Comparison of ENCODE assay signal across 10 cellular contexts in the genomic region with DNA sequence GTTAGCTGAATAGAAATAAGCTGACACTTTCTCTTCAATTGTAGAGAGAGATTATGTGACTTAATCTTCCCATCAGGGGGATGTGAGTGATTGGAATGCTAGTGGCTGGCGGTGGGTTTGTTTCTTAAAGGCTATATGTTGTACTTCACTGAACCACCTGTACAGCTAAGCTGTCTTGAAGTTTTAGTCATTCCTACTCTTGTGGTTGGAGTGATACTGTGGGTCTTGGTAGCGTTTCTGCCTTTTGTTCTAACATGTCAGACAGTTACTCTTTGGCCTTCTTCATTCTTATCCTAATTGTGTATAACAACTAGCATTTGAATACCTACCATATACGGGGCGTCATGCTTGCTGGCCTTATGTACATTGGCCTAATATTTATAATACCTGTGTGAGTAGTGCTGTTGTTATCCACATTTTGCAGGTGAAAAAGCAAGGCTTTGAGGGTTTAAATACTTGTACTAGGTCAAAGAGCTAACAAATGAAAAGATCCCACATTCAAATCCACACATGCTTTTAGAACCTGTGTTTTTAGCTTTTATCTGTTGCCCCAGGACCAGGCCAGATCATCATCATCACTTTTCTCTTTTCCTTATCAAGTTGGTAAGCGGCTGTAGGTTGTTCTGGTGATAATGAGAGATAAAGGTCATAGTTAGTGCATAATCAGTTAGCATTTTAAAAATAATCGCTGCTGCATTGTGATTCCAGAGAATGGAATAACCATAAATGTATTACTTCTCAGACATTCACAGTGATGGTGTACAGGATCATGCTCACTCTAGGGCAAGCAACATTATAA. TPM values are rescaled to one million over a fixed set of nuclear protein-coding genes. Genes with fewer than 3 reads are reported as not detected.
DNase-seq lines count a peak whose midpoint lies in the region; ATAC-seq, FAIRE-seq and TF ChIP-seq lines count a peak whose summit lies in the region.
"Had no signal": no experiment of that assay in that cellular context is flagged by ENCODE, and none has a peak within 500 bp of the region (broad histone marks: within the 10 kb centered on the region; RNA-seq: fewer than 3 reads in every experiment).

No MANE protein-coding gene starts in this region.

- H3K36me3 Mint-ChIP-seq in activated T-helper 1 cell treated with anti-CD3 and anti-CD28 coated beads, Interleukin-12 subunit alpha, Interleukin-12 subunit beta, Interleukin-2, Interleukin-4 antibody, amounts not matched to agents 30 ng/mL and 10 ng/mL and 1 ng/mL, durations not matched to agents 14 hours and 24 hours and 36 hours (ENCODE audit: low read depth): peaks cover 3% of the 10 kb centered on the region
- no peaks in the 10 kb centered on the region for H3K36me3 Mint-ChIP-seq in chondrocyte (ENCODE audit: low read depth)
- H3K36me3 Mint-ChIP-seq: naive B cell had no signal

- H3K4me3 Mint-ChIP-seq in activated T-helper 1 cell treated with anti-CD3 and anti-CD28 coated beads, Interleukin-12 subunit alpha, Interleukin-12 subunit beta, Interleukin-2, Interleukin-4 antibody, amounts not matched to agents 30 ng/mL and 10 ng/mL and 1 ng/mL, durations not matched to agents 14 hours and 24 hours and 36 hours: no peak overlapping the region
- no peak overlapping the region for H3K4me3 Mint-ChIP-seq in chondrocyte (ENCODE audit: unreplicated experiment)

- H3K27ac Mint-ChIP-seq in activated T-helper 1 cell treated with anti-CD3 and anti-CD28 coated beads, Interleukin-12 subunit alpha, Interleukin-12 subunit beta, Interleukin-2, Interleukin-4 antibody, amounts not matched to agents 30 ng/mL and 10 ng/mL and 1 ng/mL, durations not matched to agents 14 hours and 24 hours and 36 hours: peak overlapping the region; percentile 34
- H3K27ac Mint-ChIP-seq in chondrocyte (ENCODE audit: unreplicated experiment): no peak overlapping the region

- no peaks in the 10 kb centered on the region for H3K27me3 Mint-ChIP-seq in activated T-helper 1 cell treated with anti-CD3 and anti-CD28 coated beads, Interleukin-12 subunit alpha, Interleukin-12 subunit beta, Interleukin-2, Interleukin-4 antibody, amounts not matched to agents 30 ng/mL and 10 ng/mL and 1 ng/mL, durations not matched to agents 14 hours and 24 hours and 36 hours (ENCODE audit: insufficient read depth)
- no peaks in the 10 kb centered on the region for H3K27me3 Mint-ChIP-seq in chondrocyte (ENCODE audit: low read depth)
- H3K27me3 Mint-ChIP-seq: naive B cell had no signal

- H3K4me1 Mint-ChIP-seq in activated T-helper 1 cell treated with anti-CD3 and anti-CD28 coated beads, Interleukin-12 subunit alpha, Interleukin-12 subunit beta, Interleukin-2, Interleukin-4 antibody, amounts not matched to agents 30 ng/mL and 10 ng/mL and 1 ng/mL, durations not matched to agents 14 hours and 24 hours and 36 hours (ENCODE audit: low read depth): peaks cover 26% of the 10 kb centered on the region
- peaks cover 53% of the 10 kb centered on the region for H3K4me1 Mint-ChIP-seq in chondrocyte (ENCODE audit: low read depth)

- ATAC-seq in GM18858 (IDR thresholded peaks at IDR 0.05; ENCODE audit: unreplicated experiment) (peak; percentile 98), GM19467 (IDR thresholded peaks at IDR 0.05; ENCODE audit: unreplicated experiment) (peak; percentile 73), HG03045 (IDR thresholded peaks at IDR 0.05; ENCODE audit: unreplicated experiment) (peak; percentile 87)

- no peak for TF ChIP-seq CTCF in chondrocyte (IDR thresholded peaks at IDR 0.05)

- FAIRE-seq in urothelium cell line (lab: Jason Lieb, UNC): no peak

- no peak for DNase-seq in activated T-helper 1 cell treated with anti-CD3 and anti-CD28 coated beads, Interleukin-12 subunit alpha, Interleukin-12 subunit beta, Interleukin-2, Interleukin-4 antibody, amounts not matched to agents 30 ng/mL and 10 ng/mL and 1 ng/mL, durations not matched to agents 14 hours and 24 hours and 36 hours (ENCODE audit: low spot score)
- no peak for DNase-seq in chondrocyte (ENCODE audit: low spot score)
- no peak for DNase-seq in NCI-H2227 treated with DMSO at 0.1 percent for 48 hours (lab: John Stamatoyannopoulos, UW)
- DNase-seq in NCI-H2171 treated with DMSO at 0.1 percent for 48 hours (lab: John Stamatoyannopoulos, UW): no peak
- no peak for DNase-seq in urothelium cell line (ENCODE audit: low spot score)
- DNase-seq: cerebellar nuclear complex, naive B cell had no signal

- H3K9me3 Mint-ChIP-seq in activated T-helper 1 cell treated with anti-CD3 and anti-CD28 coated beads, Interleukin-12 subunit alpha, Interleukin-12 subunit beta, Interleukin-2, Interleukin-4 antibody, amounts not matched to agents 30 ng/mL and 10 ng/mL and 1 ng/mL, durations not matched to agents 14 hours and 24 hours and 36 hours: no peaks in the 10 kb centered on the region
- no peaks in the 10 kb centered on the region for H3K9me3 Mint-ChIP-seq in chondrocyte (ENCODE audit: low read depth)
- H3K9me3 Mint-ChIP-seq: naive B cell had no signal

- intact Hi-C loops in activated T-helper 1 cell treated with anti-CD3 and anti-CD28 coated beads, Interleukin-12 subunit alpha, Interleukin-12 subunit beta, Interleukin-2, Interleukin-4 antibody, amounts not matched to agents 30 ng/mL and 10 ng/mL and 1 ng/mL, durations not matched to agents 14 hours and 24 hours and 36 hours (cut with micrococcal nuclease): loop anchor here (1.0 kb wide), 2 partner anchors 13 to 17 kb away; no protein-coding TSS in a partner anchor

RNA-seq across cellular contexts. Expression of a gene that starts 50.2 kb away (rescaled TPM):
- 78.9 and 81.9 TPM in 2 replicates for total RNA-seq in activated T-helper 1 cell treated with anti-CD3 and anti-CD28 coated beads, Interleukin-12 subunit alpha, Interleukin-12 subunit beta, Interleukin-2, Interleukin-4 antibody, amounts not matched to agents 30 ng/mL and 10 ng/mL and 1 ng/mL, durations not matched to agents 14 hours and 24 hours and 36 hours
- total RNA-seq in chondrocyte: 80.6 to 134 TPM (median 81.3 TPM) in 3 replicates
